Comparison of ENCODE assay signal across 16 cellular contexts in genomic region chr13:94054159-94054558, GRCh38.
A peak's percentile ranks its signal among the peaks of the same experiment; 100 is the strongest.
DNase-seq lines count a peak whose midpoint lies in the region; TF ChIP-seq lines count a peak whose summit lies in the region.
"Had no signal": no experiment of that assay in that cellular context is flagged by ENCODE, and none has a peak within 500 bp of the region (broad histone marks: within the 10 kb centered on the region; RNA-seq: fewer than 3 reads in every experiment).

No MANE protein-coding gene starts in this region.

- intact Hi-C loops in head of caudate nucleus (cut with DNase I) = no loop called here
- intact Hi-C loops in sigmoid colon (cut with DNase I) = no loop called here

- H3K36me3 ChIP-seq in sigmoid colon = no peaks in the 10 kb centered on the region

- TF ChIP-seq POLR2A in sigmoid colon (IDR thresholded peaks at IDR 0.05) = no peak

- H3K27me3 ChIP-seq in sigmoid colon = no peaks in the 10 kb centered on the region

- WGBS in sigmoid colon, 2 donors = 83 to 88% methylated on average over 9 of the region's 9 CpGs

- TF ChIP-seq CTCF in sigmoid colon (IDR thresholded peaks at IDR 0.05) = no peak

- H3K9me3 ChIP-seq in sigmoid colon = no peaks in the 10 kb centered on the region

- no peak overlapping the region for H3K4me3 ChIP-seq in sigmoid colon
- H3K4me3 ChIP-seq: GM12878 had no signal

- TF ChIP-seq EP300 in sigmoid colon (IDR thresholded peaks at IDR 0.05) = no peak

- H3K27ac ChIP-seq in sigmoid colon = no peak overlapping the region
- H3K27ac ChIP-seq: 22Rv1, C4-2B had no signal

- peaks cover 0 to 15% (median 4%) of the 10 kb centered on the region in 4 donors for H3K4me1 ChIP-seq in sigmoid colon

- DNase-seq in NCI-H82 (lab: John Stamatoyannopoulos, UW) (peak; percentile 99), NCI-H82 treated with DMSO at 0.1 percent for 48 hours (lab: John Stamatoyannopoulos, UW; ENCODE audit: unreplicated experiment) (no peak), M059J (ENCODE audit: low read depth) (peak; percentile 2), islet precursor cell (peak; percentile 60), renal cortical epithelial cell (ENCODE audit: low read depth) (peak; percentile 33), head of caudate nucleus (no peak), sigmoid colon (no peak)
- DNase-seq in stimulated activated CD4-positive, alpha-beta T cell treated with anti-CD3 and anti-CD28 coated beads, Interleukin-4, amount 100 ng/mL, for 1 hour = no peak
- DNase-seq: COR-L47, NCI-H1048, NCI-H1694, NCI-H446, NCI-H748 treated with DMSO at 0.1 percent for 48 hours had no signal

Comparison
In these comparisons a context has a peak if more than half of its experiments do, and no peak if none do; other contexts are left out.
1. DNase-seq: peak in NCI-H82 (single experiment), M059J (single experiment), islet precursor cell (single experiment) and renal cortical epithelial cell (single experiment); none in NCI-H82 treated with DMSO at 0.1 percent for 48 hours (single experiment), head of caudate nucleus (0 of 42), stimulated activated CD4-positive, alpha-beta T cell treated with anti-CD3 and anti-CD28 coated beads, Interleukin-4, amount 100 ng/mL, for 1 hour (single experiment) and sigmoid colon (single experiment).